In genomic region chr7:129055294-129055816, GRCh38 we compare ENCODE assay signal across 8 cellular contexts. TPM values are rescaled to one million over a fixed set of nuclear protein-coding genes. Genes with fewer than 3 reads are reported as not detected.
DNase-seq lines count a peak whose midpoint lies in the region; ATAC-seq and TF ChIP-seq lines count a peak whose summit lies in the region.

No MANE protein-coding gene starts in this region.

- H3K27ac ChIP-seq in cardiac muscle cell (peak overlapping the region; percentile 99), skeletal muscle tissue (ENCODE audit: low read depth, low read length) (peak overlapping the region; percentile 99)

- H3K9ac ChIP-seq in skeletal muscle tissue (ENCODE audit: low read depth in 1 of 3, low read length in 3 of 3) = peak overlapping the region; percentile 98 to 99 (median 99)

- DNase-seq in cardiac muscle cell (ENCODE audit: low read depth in 1 of 2, low spot score in 1 of 2) (no peak), NCI-H187 (lab: John Stamatoyannopoulos, UW) (no peak), DMS79 treated with DMSO at 0.1 percent for 48 hours (lab: John Stamatoyannopoulos, UW) (no peak), DMS 273 (lab: John Stamatoyannopoulos, UW; ENCODE audit: unreplicated experiment) (no peak)

- H3K36me3 ChIP-seq in cardiac muscle cell (no peaks in the 10 kb centered on the region), skeletal muscle tissue (ENCODE audit: control insufficient read depth in 3 of 3, insufficient read depth in 3 of 3, low read length in 3 of 3) (peaks cover 0 to 4% (median 3%) of the 10 kb centered on the region in 3 donors)

- H3K9me3 ChIP-seq in cardiac muscle cell (ENCODE audit: low read depth) = no peaks in the 10 kb centered on the region
- no peaks in the 10 kb centered on the region for H3K9me3 ChIP-seq in skeletal muscle tissue (ENCODE audit: control insufficient read depth in 3 of 3, low read length in 3 of 3)

- H3K27me3 ChIP-seq in cardiac muscle cell = no peaks in the 10 kb centered on the region
- no peaks in the 10 kb centered on the region for H3K27me3 ChIP-seq in skeletal muscle tissue (ENCODE audit: control insufficient read depth in 3 of 3, insufficient read depth in 3 of 3, low read length in 3 of 3)

- TF ChIP-seq CTCF in WI38 (IDR thresholded peaks at IDR 0.05; ENCODE audit: low read depth, low read length) = no peak
- TF ChIP-seq CTCF in cardiac muscle cell (IDR thresholded peaks at IDR 0.05; ENCODE audit: low read depth, low read length) = no peak

- H3K4me3 ChIP-seq in WI38 (ENCODE audit: low read depth, low read length) (peak overlapping the region; percentile 99), cardiac muscle cell (peak overlapping the region; percentile 87), skeletal muscle tissue (ENCODE audit: low read length in 3 of 3) (peak overlapping the region; percentile 99 to 100 (median 100))

- H3K4me1 ChIP-seq in cardiac muscle cell (ENCODE audit: low read depth) (peaks cover 7% of the 10 kb centered on the region), skeletal muscle tissue (ENCODE audit: control insufficient read depth in 3 of 3, insufficient read depth in 3 of 3, low read length in 3 of 3) (peaks cover 19 to 24% (median 21%) of the 10 kb centered on the region in 3 donors)

- ATAC-seq in GM18517 (IDR thresholded peaks at IDR 0.05; ENCODE audit: unreplicated experiment) = peak; percentile 24
- peak; percentile 20 for ATAC-seq in HG02870 (IDR thresholded peaks at IDR 0.05; ENCODE audit: unreplicated experiment)

RNA-seq across cellular contexts. Expression of gene TNPO3, which starts 0.4 kb away (rescaled TPM):
- total RNA-seq in cardiac muscle cell = 26.9 and 31.1 TPM in 2 replicates
- polyA plus RNA-seq in cardiac muscle cell = 21.8 and 32.1 TPM in 2 replicates
- total RNA-seq in skeletal muscle tissue = 45.9 TPM
